12 cellular contexts compared by ENCODE assay signal in the genomic region with DNA sequence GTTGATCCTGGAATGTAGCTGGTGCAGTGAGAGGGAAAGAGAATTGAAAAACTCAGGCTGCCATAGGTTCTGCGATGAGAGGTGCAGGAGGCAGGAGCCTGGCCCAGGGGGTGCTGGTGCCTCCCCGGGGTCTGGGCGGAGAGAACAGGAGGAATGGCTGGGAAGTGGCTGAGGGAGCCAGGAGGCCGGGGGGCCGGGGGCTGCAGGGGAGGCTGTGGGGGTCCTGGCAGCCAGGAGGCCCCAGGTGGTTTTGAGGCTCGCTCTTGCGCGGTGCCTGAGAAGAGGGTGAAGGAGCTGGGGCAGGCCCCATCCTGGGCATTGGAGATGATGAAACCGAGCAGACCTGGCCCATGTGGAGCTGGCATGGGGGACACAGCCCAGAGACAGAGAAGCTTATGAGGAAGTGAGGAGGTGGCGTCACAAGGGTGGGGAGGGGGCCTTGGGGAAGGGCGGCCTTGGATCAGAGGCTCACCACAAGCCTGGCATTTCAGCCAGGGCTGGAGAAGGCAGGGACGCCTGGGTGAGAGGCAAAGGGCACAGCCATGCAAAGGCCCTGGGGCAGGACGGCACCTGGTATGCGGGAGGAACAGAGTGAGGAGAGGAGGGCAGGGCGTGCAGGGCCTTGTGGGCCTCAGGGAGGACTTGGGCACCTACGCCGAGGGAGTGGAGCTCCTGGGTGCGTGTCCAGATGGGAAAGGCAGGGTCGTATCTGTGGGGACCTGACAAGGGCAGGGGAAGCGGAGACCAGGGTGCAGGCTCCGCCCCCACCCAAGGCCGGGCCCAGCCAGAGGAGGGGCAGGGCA. TPM values are rescaled to one million over a fixed set of nuclear protein-coding genes. Genes with fewer than 3 reads are reported as not detected.
DNase-seq lines count a peak whose midpoint lies in the region; ATAC-seq and TF ChIP-seq lines count a peak whose summit lies in the region.
"Had no signal": no experiment of that assay in that cellular context is flagged by ENCODE, and none has a peak within 500 bp of the region (broad histone marks: within the 10 kb centered on the region; RNA-seq: fewer than 3 reads in every experiment).

No MANE protein-coding gene starts in this region.

- H3K4me3 Mint-ChIP-seq in T-helper 2 cell treated with Interferon-gamma antibody and Interleukin-4, amounts not matched to agents 5 μg/mL and 100 μg/mL, for 36 hours: no peak overlapping the region
- no peak overlapping the region for H3K4me3 Mint-ChIP-seq in chondrocyte (ENCODE audit: unreplicated experiment)
- peak overlapping the region in 1 of 2 donors; percentile 21 for H3K4me3 Mint-ChIP-seq in stimulated activated naive CD8-positive, alpha-beta T cell treated with anti-CD3 and anti-CD28 coated beads, Interleukin-15, amount 100 ng/mL, for 72 hours
- H3K4me3 Mint-ChIP-seq: endodermal cell had no signal

- no peak for DNase-seq in T-helper 2 cell treated with Interferon-gamma antibody and Interleukin-4, amounts not matched to agents 5 μg/mL and 100 μg/mL, for 36 hours (ENCODE audit: low spot score)
- DNase-seq in T-helper 2 cell (no peak), chondrocyte (ENCODE audit: low spot score) (no peak), NCI-H774 (lab: John Stamatoyannopoulos, UW) (no peak), gastrocnemius medialis (no peak)
- DNase-seq in stimulated activated naive CD8-positive, alpha-beta T cell treated with anti-CD3 and anti-CD28 coated beads, Interleukin-15, amount 100 ng/mL, for 72 hours: no peak
- DNase-seq: activated naive CD4-positive, alpha-beta T cell treated with Interleukin-2 at 50 U/mL for 16 hours; endodermal cell; NCI-H187 treated with DMSO at 0.1 percent for 48 hours; PC-9; stimulated activated CD4-positive, alpha-beta T cell treated with anti-CD3 and anti-CD28 coated beads, Interleukin-4, amount 100 ng/mL, for 24 hours had no signal

- intact Hi-C loops in gastrocnemius medialis (cut with DNase I; ENCODE audit: low total_unique reads): no loop called here

- H3K9me3 ChIP-seq in gastrocnemius medialis: no peaks in the 10 kb centered on the region
- H3K9me3 ChIP-seq: upper lobe of left lung had no signal

- no peaks in the 10 kb centered on the region for H3K27me3 Mint-ChIP-seq in T-helper 2 cell treated with Interferon-gamma antibody and Interleukin-4, amounts not matched to agents 5 μg/mL and 100 μg/mL, for 36 hours (ENCODE audit: low read depth)
- no peaks in the 10 kb centered on the region for H3K27me3 Mint-ChIP-seq in chondrocyte (ENCODE audit: low read depth)
- no peaks in the 10 kb centered on the region for H3K27me3 Mint-ChIP-seq in stimulated activated naive CD8-positive, alpha-beta T cell treated with anti-CD3 and anti-CD28 coated beads, Interleukin-15, amount 100 ng/mL, for 72 hours

- no peak overlapping the region for H3K4me3 ChIP-seq in gastrocnemius medialis
- H3K4me3 ChIP-seq: PC-9, upper lobe of left lung had no signal

- H3K27me3 ChIP-seq in gastrocnemius medialis: no peaks in the 10 kb centered on the region
- H3K27me3 ChIP-seq: upper lobe of left lung had no signal

- H3K27ac Mint-ChIP-seq in T-helper 2 cell treated with Interferon-gamma antibody and Interleukin-4, amounts not matched to agents 5 μg/mL and 100 μg/mL, for 36 hours: peak overlapping the region; percentile 10
- peak overlapping the region; percentile 32 for H3K27ac Mint-ChIP-seq in chondrocyte (ENCODE audit: unreplicated experiment)
- H3K27ac Mint-ChIP-seq in stimulated activated naive CD8-positive, alpha-beta T cell treated with anti-CD3 and anti-CD28 coated beads, Interleukin-15, amount 100 ng/mL, for 72 hours: peak overlapping the region in 1 of 2 donors; percentile 77
- H3K27ac Mint-ChIP-seq: endodermal cell had no signal

- H3K27ac ChIP-seq in gastrocnemius medialis: no peak overlapping the region
- H3K27ac ChIP-seq: PC-9, upper lobe of left lung had no signal

- peaks cover 0 to 35% of the 10 kb centered on the region in 2 donors for H3K36me3 ChIP-seq in gastrocnemius medialis

- in situ Hi-C loops in gastrocnemius medialis (cut with MboI; ENCODE audit: low sequenced_read_pairs in 4 of 4): no loop called here

- ATAC-seq in stimulated activated naive CD8-positive, alpha-beta T cell treated with anti-CD3 and anti-CD28 coated beads, Interleukin-15, amount 100 ng/mL, for 72 hours: peak; percentile 20
- no peak for ATAC-seq in gastrocnemius medialis

- H3K9me3 Mint-ChIP-seq in T-helper 2 cell treated with Interferon-gamma antibody and Interleukin-4, amounts not matched to agents 5 μg/mL and 100 μg/mL, for 36 hours: no peaks in the 10 kb centered on the region
- no peaks in the 10 kb centered on the region for H3K9me3 Mint-ChIP-seq in chondrocyte (ENCODE audit: low read depth)
- H3K9me3 Mint-ChIP-seq in stimulated activated naive CD8-positive, alpha-beta T cell treated with anti-CD3 and anti-CD28 coated beads, Interleukin-15, amount 100 ng/mL, for 72 hours: no peaks in the 10 kb centered on the region
- H3K9me3 Mint-ChIP-seq: endodermal cell had no signal

- H3K4me1 Mint-ChIP-seq in T-helper 2 cell treated with Interferon-gamma antibody and Interleukin-4, amounts not matched to agents 5 μg/mL and 100 μg/mL, for 36 hours (ENCODE audit: low read depth): no peaks in the 10 kb centered on the region
- peaks cover 5% of the 10 kb centered on the region for H3K4me1 Mint-ChIP-seq in chondrocyte (ENCODE audit: low read depth)
- peaks cover 7% of the 10 kb centered on the region for H3K4me1 Mint-ChIP-seq in stimulated activated naive CD8-positive, alpha-beta T cell treated with anti-CD3 and anti-CD28 coated beads, Interleukin-15, amount 100 ng/mL, for 72 hours
- H3K4me1 Mint-ChIP-seq: endodermal cell had no signal

- no peaks in the 10 kb centered on the region for H3K4me1 ChIP-seq in gastrocnemius medialis
- H3K4me1 ChIP-seq: upper lobe of left lung had no signal

- no peak for TF ChIP-seq CTCF in chondrocyte (IDR thresholded peaks at IDR 0.05)
- TF ChIP-seq CTCF in gastrocnemius medialis (IDR thresholded peaks at IDR 0.05 in 4 of 5, conservative IDR thresholded peaks at IDR 0.05 in 1 of 5): no peak

- no peak for TF ChIP-seq POLR2A in gastrocnemius medialis (IDR thresholded peaks at IDR 0.05)

- peaks cover 21% of the 10 kb centered on the region for H3K36me3 Mint-ChIP-seq in T-helper 2 cell treated with Interferon-gamma antibody and Interleukin-4, amounts not matched to agents 5 μg/mL and 100 μg/mL, for 36 hours (ENCODE audit: low read depth)
- H3K36me3 Mint-ChIP-seq in chondrocyte (ENCODE audit: low read depth): peaks cover 7% of the 10 kb centered on the region

RNA-seq across cellular contexts. Expression of gene TEKTIP1, which starts 1.3 kb away (rescaled TPM):
- total RNA-seq in chondrocyte: 0.35 to 0.65 TPM (median 0.56 TPM) in 3 replicates
- not detected for total RNA-seq in gastrocnemius medialis

RNA-seq across cellular contexts. Expression of gene MFSD12, which starts 19.7 kb away (rescaled TPM):
- 65.8 to 101 TPM (median 98.4 TPM) in 3 replicates for total RNA-seq in chondrocyte
- 10 to 100 TPM; 22.3 to 77.3 (median 48.7) TPM for total RNA-seq in gastrocnemius medialis

RNA-seq across cellular contexts. Expression of gene FZR1, which starts 31.5 kb away (rescaled TPM):
- 35.0 to 37.6 TPM (median 36.5 TPM) in 3 replicates for total RNA-seq in chondrocyte
- 10 to 100 TPM; 15.9 to 32.0 (median 21.0) TPM for total RNA-seq in gastrocnemius medialis

RNA-seq across cellular contexts. Expression of gene HMG20B, which starts 35.1 kb away (rescaled TPM):
- 60.9 to 69.3 TPM (median 68.2 TPM) in 3 replicates for total RNA-seq in chondrocyte
- 10 to 100 TPM; 31.4 to 61.1 (median 36.6) TPM for total RNA-seq in gastrocnemius medialis

RNA-seq across cellular contexts. Expression of gene DOHH, which starts 37.2 kb away (rescaled TPM):
- total RNA-seq in chondrocyte (9.9 to 10.3 TPM (median 10.1 TPM) in 3 replicates), gastrocnemius medialis (10 to 100 TPM; 15.3 to 59.5 (median 42.8) TPM)
